ENCODE assay signal across 26 cellular contexts in genomic region chr5:23412515-23412914, GRCh38.
"Had no signal": no experiment of that assay in that cellular context is flagged by ENCODE, and none has a peak within 500 bp of the region (broad histone marks: within the 10 kb centered on the region; RNA-seq: fewer than 3 reads in every experiment).

No MANE protein-coding gene starts in this region.

- H3K4me3 Mint-ChIP-seq: activated CD4-positive, alpha-beta T cell treated with anti-CD3 and anti-CD28 coated beads, Interleukin-2, amount 10 ng/mL, durations not matched to agents 24 days and 14 days; activated CD8-positive, alpha-beta T cell treated with anti-CD3 and anti-CD28 coated beads for 36 hours; activated naive CD4-positive, alpha-beta T cell treated with anti-CD3 and anti-CD28 coated beads for 36 hours; activated T-cell treated with anti-CD3 and anti-CD28 coated beads, Interleukin-2, amount 50 U/mL, for 24 hours; activated T-helper 1 cell treated with anti-CD3 and anti-CD28 coated beads, Interleukin-12 subunit alpha, Interleukin-12 subunit beta, Interleukin-2, Interleukin-4 antibody, amounts not matched to agents 30 ng/mL and 10 ng/mL and 1 ng/mL, durations not matched to agents 14 hours and 24 hours and 36 hours; T-helper 1 cell treated with Interleukin-12 subunit alpha and Interleukin-12 subunit beta and Interleukin-4 antibody, amounts not matched to agents 30 μg/mL and 1 μg/mL, for 36 hours; T-helper 2 cell treated with Interferon-gamma antibody and Interleukin-4, amounts not matched to agents 5 μg/mL and 100 μg/mL, for 36 hours had no signal

- H3K27ac ChIP-seq: adrenal gland, body of pancreas, SJSA1 had no signal

- H3K27ac Mint-ChIP-seq: activated CD4-positive, alpha-beta T cell treated with anti-CD3 and anti-CD28 coated beads, Interleukin-2, amount 10 ng/mL, durations not matched to agents 24 days and 14 days; activated CD8-positive, alpha-beta T cell treated with anti-CD3 and anti-CD28 coated beads for 36 hours; activated naive CD4-positive, alpha-beta T cell treated with anti-CD3 and anti-CD28 coated beads for 36 hours; activated naive CD4-positive, alpha-beta T cell treated with anti-CD3 and anti-CD28 coated beads, Interleukin-2, amount 50 U/mL, for 72 hours; activated T-cell treated with anti-CD3 and anti-CD28 coated beads, Interleukin-2, amount 50 U/mL, for 24 hours; activated T-helper 1 cell treated with anti-CD3 and anti-CD28 coated beads, Interleukin-12 subunit alpha, Interleukin-12 subunit beta, Interleukin-2, Interleukin-4 antibody, amounts not matched to agents 30 ng/mL and 10 ng/mL and 1 ng/mL, durations not matched to agents 14 hours and 24 hours and 36 hours; T-helper 1 cell treated with Interleukin-12 subunit alpha and Interleukin-12 subunit beta and Interleukin-4 antibody, amounts not matched to agents 30 μg/mL and 1 μg/mL, for 36 hours; T-helper 2 cell treated with Interferon-gamma antibody and Interleukin-4, amounts not matched to agents 5 μg/mL and 100 μg/mL, for 36 hours had no signal

- DNase-seq: activated CD4-positive, alpha-beta T cell treated with anti-CD3 and anti-CD28 coated beads, Interleukin-2, amount 10 ng/mL, durations not matched to agents 24 days and 14 days; activated CD4-positive, alpha-beta T cell treated with anti-CD3 and anti-CD28 coated beads, Interleukin-2, amount 50 U/mL, for 4 hours; activated CD8-positive, alpha-beta T cell treated with anti-CD3 and anti-CD28 coated beads for 36 hours; activated gamma-delta T cell treated with Interleukin-2 at 50 U/mL for 16 hours; activated naive CD4-positive, alpha-beta T cell treated with anti-CD3 and anti-CD28 coated beads for 36 hours; activated T-cell treated with anti-CD3 and anti-CD28 coated beads, Interleukin-2, amount 50 U/mL, for 24 hours; adrenal gland; body of pancreas; caudate nucleus; cerebellar nuclear complex; NCI-H1436 treated with DMSO at 0.1 percent for 48 hours; NCI-H1694 treated with DMSO at 0.1 percent for 48 hours; NCI-H2029; NCI-H345; NCI-H510A; NCI-H526; NCI-H748 treated with DMSO at 0.1 percent for 48 hours; SHP77 treated with DMSO at 0.1 percent for 48 hours; SK-N-SH had no signal

- H3K4me1 Mint-ChIP-seq: activated CD4-positive, alpha-beta T cell treated with anti-CD3 and anti-CD28 coated beads, Interleukin-2, amount 10 ng/mL, durations not matched to agents 24 days and 14 days had no signal

- ATAC-seq: activated CD8-positive, alpha-beta T cell treated with anti-CD3 and anti-CD28 coated beads for 36 hours; activated naive CD4-positive, alpha-beta T cell treated with anti-CD3 and anti-CD28 coated beads, Interleukin-2, amount 50 U/mL, for 72 hours; body of pancreas; K562; Panc1 had no signal

- H3K4me1 ChIP-seq: adrenal gland, body of pancreas, SJSA1 had no signal

- H3K36me3 Mint-ChIP-seq: activated naive CD4-positive, alpha-beta T cell treated with anti-CD3 and anti-CD28 coated beads, Interleukin-2, amount 50 U/mL, for 72 hours had no signal

- H3K27me3 ChIP-seq: adrenal gland, body of pancreas, SJSA1 had no signal

- H3K4me3 ChIP-seq: adrenal gland, body of pancreas, K562, SJSA1 had no signal

- H3K36me3 ChIP-seq: adrenal gland, SJSA1 had no signal

- H3K9me3 ChIP-seq: adrenal gland, body of pancreas, SJSA1, SK-N-SH had no signal

- H3K27me3 Mint-ChIP-seq: activated CD4-positive, alpha-beta T cell treated with anti-CD3 and anti-CD28 coated beads, Interleukin-2, amount 10 ng/mL, durations not matched to agents 24 days and 14 days; activated CD8-positive, alpha-beta T cell treated with anti-CD3 and anti-CD28 coated beads for 36 hours; activated T-cell treated with anti-CD3 and anti-CD28 coated beads, Interleukin-2, amount 50 U/mL, for 24 hours had no signal
